Comparison of ENCODE assay signal across 13 cellular contexts in the genomic region with DNA sequence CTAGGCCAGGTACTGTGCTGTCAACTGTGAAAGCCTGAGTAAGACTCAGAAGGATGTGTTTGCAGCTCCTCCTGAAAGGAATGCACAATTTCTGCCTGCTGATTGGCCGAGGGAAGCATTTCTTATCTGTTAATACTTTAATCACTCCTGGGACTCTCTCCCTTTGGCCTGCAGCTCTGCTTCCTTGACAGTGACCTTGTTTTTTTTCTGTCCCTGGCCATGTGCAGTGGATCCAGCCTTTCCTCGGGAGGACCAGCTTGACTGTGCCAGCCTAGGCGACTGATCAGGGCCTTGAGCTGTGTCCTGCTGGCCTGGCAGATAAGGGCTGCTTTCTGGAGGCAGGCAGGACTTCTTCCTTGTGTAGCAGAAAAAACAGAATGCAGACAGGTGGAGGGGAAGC. TPM values are rescaled to one million over a fixed set of nuclear protein-coding genes. Genes with fewer than 3 reads are reported as not detected.
DNase-seq lines count a peak whose midpoint lies in the region; ATAC-seq and TF ChIP-seq lines count a peak whose summit lies in the region.
"Had no signal": no experiment of that assay in that cellular context is flagged by ENCODE, and none has a peak within 500 bp of the region (broad histone marks: within the 10 kb centered on the region; RNA-seq: fewer than 3 reads in every experiment).

No MANE protein-coding gene starts in this region.

- ATAC-seq in Right ventricle myocardium inferior (peak; percentile 81), left cardiac atrium (peak; percentile 81 to 84), sciatic nerve (no peak), HG03159 (IDR thresholded peaks at IDR 0.05; ENCODE audit: unreplicated experiment) (no peak)
- ATAC-seq: activated naive CD4-positive, alpha-beta T cell treated with anti-CD3 and anti-CD28 coated beads, Interleukin-2, amount 50 U/mL, for 72 hours had no signal

- H3K4me1 Mint-ChIP-seq in nephron, result peaks cover 69% of the 10 kb centered on the region

- H3K4me3 Mint-ChIP-seq in nephron, result no peak overlapping the region
- H3K4me3 Mint-ChIP-seq: IgD-negative memory B cell had no signal

- no peaks in the 10 kb centered on the region for H3K27me3 Mint-ChIP-seq in nephron (ENCODE audit: low read depth)
- H3K27me3 Mint-ChIP-seq: IgD-negative memory B cell had no signal

- intact Hi-C loops in Right ventricle myocardium inferior (cut with DNase I), result no loop called here
- intact Hi-C loops in cardiac septum (cut with DNase I), result loop anchor here (5.0 kb wide), 1 partner anchor 40 kb away; no protein-coding TSS in a partner anchor
- intact Hi-C loops in left cardiac atrium (cut with DNase I), result no loop called here
- intact Hi-C loops in sciatic nerve (cut with DNase I), result loop anchor here (10.0 kb wide), 1 partner anchor 108 kb away; no protein-coding TSS in a partner anchor

- no peaks in the 10 kb centered on the region for H3K9me3 Mint-ChIP-seq in nephron

- TF ChIP-seq CTCF in nephron (IDR thresholded peaks at IDR 0.05; ENCODE audit: unreplicated experiment in 3 of 3), result no peak

- DNase-seq in Right ventricle myocardium inferior (ENCODE audit: missing footprints) (no peak), cardiac septum (ENCODE audit: low spot score) (no peak), left cardiac atrium (no peak), sciatic nerve (ENCODE audit: low spot score) (no peak), GDM1 (lab: John Stamatoyannopoulos, UW) (no peak), NCI-H1105 (lab: John Stamatoyannopoulos, UW) (no peak)
- DNase-seq: cortex of kidney, NCI-H1417 treated with DMSO at 0.1 percent for 48 hours had no signal

- peak overlapping the region; percentile 19 to 83 (median 32) for H3K27ac Mint-ChIP-seq in nephron

- H3K36me3 Mint-ChIP-seq in nephron (ENCODE audit: low read depth), result peaks cover 16% of the 10 kb centered on the region

RNA-seq across cellular contexts. Expression of gene RNF144A, which starts 10.0 kb away (rescaled TPM):
- 16.9 TPM for total RNA-seq in Right ventricle myocardium inferior
- 11.7 TPM for total RNA-seq in cardiac septum
- 10 to 100 TPM in 1 of 2 donors, 1 to 10 TPM in 1; 4.4 to 10.4 TPM for total RNA-seq in left cardiac atrium
- 42.5 TPM for total RNA-seq in sciatic nerve

RNA-seq across cellular contexts. Expression of gene RSAD2, which starts 49.6 kb away (rescaled TPM):
- total RNA-seq in Right ventricle myocardium inferior (3.3 TPM), cardiac septum (4.6 TPM), left cardiac atrium (1 to 10 TPM; 3.2 to 8.0 TPM), sciatic nerve (7.5 TPM)
- total RNA-seq: myocyte had no signal

Comparison
In these comparisons a context has a peak if more than half of its experiments do, and no peak if none do; other contexts are left out.
1. intact Hi-C loops: an anchor here in cardiac septum (5.0 kb wide) and sciatic nerve (10.0 kb wide); none called in Right ventricle myocardium inferior and left cardiac atrium.
2. ATAC-seq: peak in Right ventricle myocardium inferior (single experiment) and left cardiac atrium (2 of 2); none in sciatic nerve (single experiment) and HG03159 (single experiment).